Comparison of ENCODE assay signal across 22 cellular contexts in genomic region chr4:128608006-128608405, GRCh38.
"Had no signal": no experiment of that assay in that cellular context is flagged by ENCODE, and none has a peak within 500 bp of the region (broad histone marks: within the 10 kb centered on the region; RNA-seq: fewer than 3 reads in every experiment).

No MANE protein-coding gene starts in this region.

- ATAC-seq: left ventricle myocardium superior; lower lobe of right lung; sciatic nerve; stimulated activated naive CD8-positive, alpha-beta T cell treated with anti-CD3 and anti-CD28 coated beads, Interleukin-15, amount 100 ng/mL, for 72 hours had no signal

- H3K9me3 ChIP-seq: colonic mucosa, esophagus squamous epithelium, lower lobe of right lung, prostate gland, right atrium auricular region, thyroid gland, vagina had no signal

- H3K4me3 ChIP-seq: colonic mucosa, esophagus squamous epithelium, lower lobe of right lung, prostate gland, right atrium auricular region, smooth muscle cell, thyroid gland, vagina had no signal

- FAIRE-seq: endothelial cell of umbilical vein, frontal cortex, keratinocyte had no signal

- H3K27me3 ChIP-seq: colonic mucosa, esophagus squamous epithelium, right atrium auricular region, thyroid gland, vagina had no signal

- H3K36me3 ChIP-seq: colonic mucosa, esophagus squamous epithelium, lower lobe of right lung, prostate gland, right atrium auricular region, thyroid gland, vagina had no signal

- DNase-seq: colonic mucosa; effector CD8-positive, alpha-beta T cell; esophagus squamous epithelium; left ventricle myocardium superior; lower lobe of right lung; nucleus accumbens; stimulated activated CD4-positive, alpha-beta T cell treated with anti-CD3 and anti-CD28 coated beads, Interleukin-12 subunit alpha, Interleukin-12 subunit beta, amount 100 ng/mL, for 4 hours; stimulated activated CD4-positive, alpha-beta T cell treated with anti-CD3 and anti-CD28 coated beads, Interleukin-1b, Interleukin-23, amount 100 ng/mL, for 48 hours; stimulated activated CD4-positive, alpha-beta T cell treated with anti-CD3 and anti-CD28 coated beads, Interleukin-4, amount 100 ng/mL, for 1 hour; stimulated activated CD8-positive, alpha-beta memory T cell treated with anti-CD3 and anti-CD28 coated beads, Interleukin-4, amount 100 ng/mL, for 48 hours; stimulated activated naive CD4-positive, alpha-beta T cell; stimulated activated naive CD8-positive, alpha-beta T cell treated with anti-CD3 and anti-CD28 coated beads, Interleukin-15, amount 100 ng/mL, for 72 hours; trophoblast cell had no signal

- H3K4me1 ChIP-seq: colonic mucosa, esophagus squamous epithelium, lower lobe of right lung, prostate gland, right atrium auricular region, vagina had no signal

- H3K27ac ChIP-seq: colonic mucosa, esophagus squamous epithelium, lower lobe of right lung, prostate gland, right atrium auricular region, vagina had no signal

- H3K4me2 ChIP-seq: smooth muscle cell had no signal
